ENCODE assay signal across 29 cellular contexts in genomic region chr10:98231417-98231816, GRCh38. TPM values are rescaled to one million over a fixed set of nuclear protein-coding genes. Genes with fewer than 3 reads are reported as not detected.
"Had no signal": no experiment of that assay in that cellular context is flagged by ENCODE, and none has a peak within 500 bp of the region (broad histone marks: within the 10 kb centered on the region; RNA-seq: fewer than 3 reads in every experiment).

No MANE protein-coding gene starts in this region.

- ATAC-seq: effector memory CD8-positive, alpha-beta T cell; foreskin keratinocyte; gastrocnemius medialis; gastroesophageal sphincter; heart left ventricle; heart right ventricle had no signal

- H3K27ac Mint-ChIP-seq: dendritic cell treated with granulocyte-macrophage colony-stimulating factor and Interleukin-4, amounts not matched to agents 40 ng/mL and 50 ng/mL, for 4 days; endodermal cell had no signal

- H3K4me2 ChIP-seq: hepatocyte had no signal

- H3K27ac ChIP-seq: colonic mucosa, coronary artery, dorsolateral prefrontal cortex, epithelial cell of prostate, esophagus muscularis mucosa, esophagus squamous epithelium, foreskin keratinocyte, gastrocnemius medialis, gastroesophageal sphincter, heart left ventricle, heart right ventricle, hepatocyte had no signal

- H3K4me1 Mint-ChIP-seq: endodermal cell had no signal

- H3K27me3 Mint-ChIP-seq: dendritic cell treated with granulocyte-macrophage colony-stimulating factor and Interleukin-4, amounts not matched to agents 40 ng/mL and 50 ng/mL, for 4 days; effector memory CD8-positive, alpha-beta T cell had no signal

- H3K4me3 ChIP-seq: colonic mucosa, coronary artery, dorsolateral prefrontal cortex, esophagus muscularis mucosa, esophagus squamous epithelium, gastrocnemius medialis, gastroesophageal sphincter, heart left ventricle, heart right ventricle, hepatocyte had no signal

- H3K27me3 ChIP-seq: colonic mucosa, dorsolateral prefrontal cortex, esophagus muscularis mucosa, esophagus squamous epithelium, foreskin keratinocyte, gastrocnemius medialis, gastroesophageal sphincter, heart left ventricle, heart right ventricle, hepatocyte had no signal

- DNase-seq: colonic mucosa; cortex of kidney; dermis blood vessel endothelial cell; dorsolateral prefrontal cortex; effector CD4-positive, alpha-beta T cell; effector CD8-positive, alpha-beta T cell; effector memory CD4-positive, alpha-beta T cell; effector memory CD8-positive, alpha-beta T cell; endodermal cell; erythroblast; esophagus squamous epithelium; foreskin fibroblast; foreskin keratinocyte; foreskin melanocyte; gastrocnemius medialis; glutamatergic neuron; head of caudate nucleus; heart left ventricle; heart right ventricle had no signal

- H3K9me3 Mint-ChIP-seq: dendritic cell treated with granulocyte-macrophage colony-stimulating factor and Interleukin-4, amounts not matched to agents 40 ng/mL and 50 ng/mL, for 4 days had no signal

- H3K9me3 ChIP-seq: colonic mucosa, gastrocnemius medialis, gastroesophageal sphincter had no signal

- FAIRE-seq: colon, endometrium, endothelial cell of umbilical vein, frontal cortex had no signal

- H3K36me3 ChIP-seq: colonic mucosa had no signal

- H3K4me3 Mint-ChIP-seq: dendritic cell treated with granulocyte-macrophage colony-stimulating factor and Interleukin-4, amounts not matched to agents 40 ng/mL and 50 ng/mL, for 4 days; effector memory CD8-positive, alpha-beta T cell; endodermal cell had no signal

- H3K4me1 ChIP-seq: colonic mucosa, esophagus muscularis mucosa, foreskin keratinocyte, gastrocnemius medialis, gastroesophageal sphincter, heart left ventricle, heart right ventricle had no signal

- H2AFZ ChIP-seq: hepatocyte had no signal

RNA-seq across cellular contexts. Expression of gene LOXL4, which starts 36.6 kb away (rescaled TPM):
- total RNA-seq: frontal cortex had no signal
